In the genomic region with DNA sequence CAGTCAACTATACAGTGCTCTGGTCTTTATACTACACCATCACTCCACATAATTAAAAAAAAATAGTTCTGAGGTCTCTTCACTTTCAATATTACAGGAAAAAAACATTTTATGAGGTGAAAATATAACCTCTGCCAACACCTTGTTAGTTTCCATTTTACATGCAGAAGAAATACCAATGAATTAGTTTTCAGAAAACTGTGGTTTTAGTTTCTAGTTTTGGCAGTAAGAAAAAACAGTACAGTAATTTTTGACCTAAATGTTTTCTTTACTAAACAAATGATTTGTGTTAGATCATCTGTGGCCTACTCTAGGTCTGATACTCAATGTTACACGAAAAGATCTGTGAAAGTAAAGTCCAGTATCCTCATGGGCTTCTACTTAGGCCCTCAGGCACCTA, we compare ENCODE assay signal across 17 cellular contexts. TPM values are rescaled to one million over a fixed set of nuclear protein-coding genes. Genes with fewer than 3 reads are reported as not detected.
DNase-seq lines count a peak whose midpoint lies in the region; ATAC-seq and TF ChIP-seq lines count a peak whose summit lies in the region.
"Had no signal": no experiment of that assay in that cellular context is flagged by ENCODE, and none has a peak within 500 bp of the region (broad histone marks: within the 10 kb centered on the region; RNA-seq: fewer than 3 reads in every experiment).

No MANE protein-coding gene starts in this region.

- DNase-seq in Right ventricle myocardium inferior (ENCODE audit: missing footprints) (no peak), NCI-H1436 (lab: John Stamatoyannopoulos, UW) (no peak), H9 (no peak), GOT3 (lab: John Stamatoyannopoulos, UW) (no peak)
- DNase-seq: amniotic stem cell; dorsolateral prefrontal cortex; foreskin fibroblast; left ventricle myocardium superior; RPMI8226; stimulated activated CD4-positive, alpha-beta T cell treated with anti-CD3 and anti-CD28 coated beads, Interleukin-12 subunit alpha, Interleukin-12 subunit beta, amount 100 ng/mL, for 4 hours; T1000 had no signal

- H2BK15ac ChIP-seq in H9 (ENCODE audit: low read depth, low read length), result no peak overlapping the region

- no peaks in the 10 kb centered on the region for H3K23me2 ChIP-seq in H9 (ENCODE audit: insufficient read length, low read depth, low read length, poor library complexity, severe bottlenecking)

- H3K4me3 Mint-ChIP-seq in H9, result no peak overlapping the region
- H3K4me3 Mint-ChIP-seq: CD14-positive monocyte had no signal

- no peak overlapping the region for H3K9ac ChIP-seq in H9 (ENCODE audit: extremely low read depth, insufficient read length, low read length)

- no peak overlapping the region for H2BK120ac ChIP-seq in H9 (ENCODE audit: low read depth, low read length, poor library complexity, severe bottlenecking)

- 0 out of 5 replicates have a peak, but pooled peaks cover 0 to 2% of the 10 kb centered on the region in 2 experiments for H3K9me3 Mint-ChIP-seq in H9

- H3K79me1 ChIP-seq in H9 (ENCODE audit: insufficient read depth, low read depth, low read length, poor library complexity, severe bottlenecking), result no peaks in the 10 kb centered on the region

- H2BK20ac ChIP-seq in H9 (ENCODE audit: low read depth, low read length, poor library complexity, severe bottlenecking), result no peak overlapping the region

- no peak overlapping the region for H2AK5ac ChIP-seq in H9 (ENCODE audit: insufficient read length, low read length)

- H4K5ac ChIP-seq in H9 (ENCODE audit: insufficient read length, low read depth, low read length), result no peak overlapping the region

- H3K27ac Mint-ChIP-seq in H9, result no peak overlapping the region
- H3K27ac Mint-ChIP-seq: CD14-positive monocyte had no signal

- no CpG with 5 or more reads among the region's 1 CpG for WGBS in H9 (ENCODE audit: extremely low coverage, insufficient read length, low lambda C conversion rate)

- H3K36me3 Mint-ChIP-seq in H9 (ENCODE audit: insufficient read depth in 1 of 3, low read depth in 3 of 3), result no peaks in the 10 kb centered on the region

- no peaks in the 10 kb centered on the region for H3K4me1 Mint-ChIP-seq in H9

- H2AFZ ChIP-seq in H9 (ENCODE audit: low read length), result no peak overlapping the region

- H4K8ac ChIP-seq in H9 (replicated peaks; ENCODE audit: insufficient read length, low read depth, low read length), result no peak overlapping the region

- no peak overlapping the region for H2BK5ac ChIP-seq in H9 (ENCODE audit: insufficient read length, low read length)

- H3K56ac ChIP-seq in H9 (ENCODE audit: insufficient read length, low read depth, low read length), result no peak overlapping the region

- no peak overlapping the region for H2BK12ac ChIP-seq in H9 (ENCODE audit: insufficient read length, low read depth, low read length)

- no peaks in the 10 kb centered on the region for H3K27me3 Mint-ChIP-seq in H9 (ENCODE audit: low read depth)

- H3K4me1 ChIP-seq in H9 (ENCODE audit: insufficient read depth, low read length), result no peaks in the 10 kb centered on the region

- no peak overlapping the region for H3K4ac ChIP-seq in H9 (ENCODE audit: low read depth, low read length)

- no peaks in the 10 kb centered on the region for H4K20me1 ChIP-seq in H9 (ENCODE audit: control insufficient read depth, insufficient read depth, insufficient read length)

- no peak overlapping the region for H4K91ac ChIP-seq in H9 (ENCODE audit: insufficient read length, low read depth, low read length)

- H3K9me3 ChIP-seq in H9 (ENCODE audit: control insufficient read depth, low read depth, low read length), result no peaks in the 10 kb centered on the region

- no peak overlapping the region for H3K23ac ChIP-seq in H9 (ENCODE audit: insufficient read length, low read depth, low read length)

- H3K27me3 ChIP-seq in H9 (ENCODE audit: insufficient read depth, low read length), result no peaks in the 10 kb centered on the region

- no peak for TF ChIP-seq CTCF in H9 (conservative IDR thresholded peaks at IDR 0.05)

- H3K27ac ChIP-seq in H9 (ENCODE audit: insufficient read length, low read depth, low read length), result no peak overlapping the region
- H3K27ac ChIP-seq: dorsolateral prefrontal cortex, HL-60 had no signal

- H3T11ph ChIP-seq in H9 (ENCODE audit: low read length), result no peak overlapping the region

- H3K18ac ChIP-seq in H9 (ENCODE audit: insufficient read length, low read depth, low read length), result no peak overlapping the region

- H3K14ac ChIP-seq in H9 (ENCODE audit: insufficient read depth, low read length), result no peak overlapping the region

- no peak overlapping the region for H3K4me2 ChIP-seq in H9 (ENCODE audit: insufficient read depth, insufficient read length, low read length)

- H3K79me2 ChIP-seq in H9 (ENCODE audit: insufficient read depth, low read length), result no peaks in the 10 kb centered on the region

- intact Hi-C loops in Right ventricle myocardium inferior (cut with DNase I), result no loop called here

- peak; percentile 93 for ATAC-seq in GM18867 (IDR thresholded peaks at IDR 0.05; ENCODE audit: unreplicated experiment)
- ATAC-seq in GM21367 (IDR thresholded peaks at IDR 0.05; ENCODE audit: unreplicated experiment), result peak; percentile 76
- ATAC-seq in HG02943 (IDR thresholded peaks at IDR 0.05; ENCODE audit: low read depth, unreplicated experiment), result peak; percentile 95
- ATAC-seq in HG03565 (IDR thresholded peaks at IDR 0.05; ENCODE audit: unreplicated experiment), result peak; percentile 79
- ATAC-seq in Right ventricle myocardium inferior, result no peak
- ATAC-seq: left ventricle myocardium superior had no signal

RNA-seq across cellular contexts. Expression of gene SULT1E1, which starts 10.0 kb away (rescaled TPM):
- total RNA-seq in Right ventricle myocardium inferior (not detected), H9 (2021) (not detected in 2 replicates)
- total RNA-seq: left ventricle myocardium superior had no signal
